ENCODE assay signal across 8 cellular contexts in the genomic region with DNA sequence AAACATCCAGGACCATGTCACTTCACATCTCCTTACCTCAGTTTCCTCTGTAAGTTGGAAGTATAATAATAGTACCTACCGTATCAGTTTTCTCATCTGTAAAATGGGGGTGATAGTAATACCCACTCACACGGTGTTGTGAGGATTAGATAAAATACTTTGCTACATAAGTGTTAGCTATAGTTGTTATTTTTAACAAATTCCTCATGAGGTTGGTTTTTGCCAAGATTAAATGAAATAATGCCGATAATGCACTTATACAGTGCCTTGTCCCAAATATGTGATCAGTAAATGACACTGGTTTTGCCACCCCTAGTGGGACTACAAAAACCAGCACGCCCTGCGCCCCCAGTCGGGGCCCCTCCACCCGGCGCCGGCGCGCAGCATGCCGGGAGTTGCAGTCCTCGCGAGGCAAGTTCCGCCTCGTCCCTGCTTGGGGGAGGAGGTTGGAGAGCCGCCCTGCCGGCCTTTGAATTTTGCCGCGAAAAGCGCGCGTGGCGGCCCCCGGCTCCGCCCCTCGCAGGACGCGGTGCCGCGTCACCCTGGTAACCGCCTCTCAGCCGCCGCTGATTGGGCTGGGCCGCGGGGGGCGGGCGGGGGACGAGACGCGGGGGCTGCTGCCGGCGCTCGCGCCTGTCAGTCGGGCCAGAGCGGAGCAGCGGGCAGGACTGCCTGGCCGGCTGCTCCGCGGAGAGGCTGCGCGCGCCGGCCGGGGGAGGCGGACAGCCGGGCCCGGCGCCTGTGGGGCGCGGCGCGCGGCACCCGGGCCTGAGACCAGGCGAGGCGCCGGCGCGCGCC. TPM values are rescaled to one million over a fixed set of nuclear protein-coding genes. Genes with fewer than 3 reads are reported as not detected.
DNase-seq lines count a peak whose midpoint lies in the region; ATAC-seq and TF ChIP-seq lines count a peak whose summit lies in the region.

Gene FAM222A, plus strand, starts transcription at position 639 of the 798 bp plus-strand sequence. CDS start 30,322 bp downstream, outside the sequence.

- H3K27me3 ChIP-seq in GM23338 (ENCODE audit: insufficient read depth) (peaks cover 60% of the 10 kb centered on the region), fibroblast of lung (ENCODE audit: control insufficient read depth, insufficient read depth, low read length) (peaks cover 47% of the 10 kb centered on the region)
- H3K27me3 ChIP-seq in naive thymus-derived CD4-positive, alpha-beta T cell (ENCODE audit: control insufficient read depth in 2 of 2, insufficient read depth in 2 of 2, low read length in 2 of 2) = peaks cover 0 to 6% of the 10 kb centered on the region in 2 donors

- H3K79me2 ChIP-seq in GM23338 (replicated peaks; ENCODE audit: insufficient read depth) (no peaks in the 10 kb centered on the region), fibroblast of lung (ENCODE audit: control insufficient read depth, insufficient read depth, low read length) (no peaks in the 10 kb centered on the region)

- 0 out of 2 replicates have a peak, but pooled peaks cover 4% of the 10 kb centered on the region for H3F3A ChIP-seq in GM23338 (replicated peaks; ENCODE audit: low read depth)

- H3K4me3 ChIP-seq in GM23338 (peak within 1 kb of the TSS; percentile 80), fibroblast of lung (replicated peaks in 1 of 4; ENCODE audit: control extremely low read depth in 1 of 4, insufficient read depth in 1 of 4, low read depth in 3 of 4, low read length in 4 of 4) (peak within 1 kb of the TSS in 3 of 4 experiments; percentile 43 to 51 (median 46))
- peak within 1 kb of the TSS; percentile 41 for H3K4me3 ChIP-seq in naive thymus-derived CD4-positive, alpha-beta T cell (ENCODE audit: low read length)

- peaks cover 28% of the 10 kb centered on the region for H3K4me1 ChIP-seq in GM23338 (ENCODE audit: insufficient read depth)
- no peaks in the 10 kb centered on the region for H3K4me1 ChIP-seq in fibroblast of lung (ENCODE audit: control insufficient read depth, extremely low read depth, insufficient read depth, low read length)
- peaks cover 3 to 11% of the 10 kb centered on the region in 2 donors for H3K4me1 ChIP-seq in naive thymus-derived CD4-positive, alpha-beta T cell (ENCODE audit: control insufficient read depth in 2 of 2, insufficient read depth in 2 of 2, low read length in 2 of 2)

- no peaks in the 10 kb centered on the region for H3K9me3 Mint-ChIP-seq in GM23338
- H3K9me3 Mint-ChIP-seq in activated T-helper 17 cell treated with anti-CD3 and anti-CD28 coated beads, Interleukin-2, amount 50 U/mL, for 72 hours = no peaks in the 10 kb centered on the region
- no peaks in the 10 kb centered on the region for H3K9me3 Mint-ChIP-seq in naive thymus-derived CD4-positive, alpha-beta T cell
- H3K9me3 Mint-ChIP-seq in stimulated activated memory B cell treated with anti-CD40 and anti-IgM and Interleukin-4, amounts not matched to agents 10 μg/mL and 1 μg/mL and 100 μg/mL, for 72 hours = no peaks in the 10 kb centered on the region

- H3K36me3 ChIP-seq in GM23338 (ENCODE audit: insufficient read depth) (no peaks in the 10 kb centered on the region), fibroblast of lung (ENCODE audit: control insufficient read depth, insufficient read depth, low read length) (no peaks in the 10 kb centered on the region)
- H3K36me3 ChIP-seq in naive thymus-derived CD4-positive, alpha-beta T cell (ENCODE audit: control insufficient read depth in 2 of 3, insufficient read depth in 3 of 3, low read length in 3 of 3) = no peaks in the 10 kb centered on the region

- intact Hi-C loops in naive thymus-derived CD4-positive, alpha-beta T cell (cut with micrococcal nuclease) = loop anchor here (1.0 to 10.0 kb wide), 14 partner anchors 140 to 1198 kb away; partner anchors contain the start of genes ANKRD13A (in 2 of the 2), GLTP (in 2 of the 2), KCTD10 (in 2 of the 2) and MMAB (in 2 of the 2)

- H3K27ac ChIP-seq in GM23338 (ENCODE audit: low read depth) = no peak within 1 kb of the TSS
- H3K27ac ChIP-seq in fibroblast of lung (ENCODE audit: insufficient read depth, low read length) = no peak within 1 kb of the TSS
- H3K27ac ChIP-seq in naive thymus-derived CD4-positive, alpha-beta T cell (ENCODE audit: low read depth, low read length) = peak within 1 kb of the TSS; percentile 55

- CTCF ChIA-PET in naive thymus-derived CD4-positive, alpha-beta T cell (lab: Charles Lee) = no interaction called here

- H3K4me2 ChIP-seq in GM23338 (peak within 1 kb of the TSS; percentile 88), fibroblast of lung (ENCODE audit: extremely low read depth, insufficient read depth, low read length) (peak within 1 kb of the TSS; percentile 68)

- H2AFZ ChIP-seq in GM23338 = peak within 1 kb of the TSS; percentile 74; the same call in 1 of the 2 replicates
- no peak within 1 kb of the TSS for H2AFZ ChIP-seq in fibroblast of lung (ENCODE audit: low read length)

- peaks cover 35% of the 10 kb centered on the region for H3K4me1 Mint-ChIP-seq in GM23338
- peaks cover 5% of the 10 kb centered on the region for H3K4me1 Mint-ChIP-seq in activated T-helper 17 cell treated with anti-CD3 and anti-CD28 coated beads, Interleukin-2, amount 50 U/mL, for 72 hours
- H3K4me1 Mint-ChIP-seq in naive thymus-derived CD4-positive, alpha-beta T cell = peaks cover 0 to 4% (median 0%) of the 10 kb centered on the region in 7 donors
- peaks cover 12% of the 10 kb centered on the region for H3K4me1 Mint-ChIP-seq in stimulated activated memory B cell treated with anti-CD40 and anti-IgM and Interleukin-4, amounts not matched to agents 10 μg/mL and 1 μg/mL and 100 μg/mL, for 72 hours

- peaks cover 3% of the 10 kb centered on the region; the same call in 1 of the 2 replicates for H4K20me1 ChIP-seq in GM23338 (replicated peaks; ENCODE audit: insufficient read depth)
- H4K20me1 ChIP-seq in fibroblast of lung (ENCODE audit: control insufficient read depth, extremely low read depth, insufficient read depth, low read length) = no peaks in the 10 kb centered on the region

- no peaks in the 10 kb centered on the region for H3K9me3 ChIP-seq in fibroblast of lung (ENCODE audit: control insufficient read depth, insufficient read depth, low read depth, low read length)
- H3K9me3 ChIP-seq in naive thymus-derived CD4-positive, alpha-beta T cell (ENCODE audit: control insufficient read depth in 2 of 3, low read length in 3 of 3) = no peaks in the 10 kb centered on the region

- no peaks in the 10 kb centered on the region for H3K36me3 Mint-ChIP-seq in GM23338 (ENCODE audit: low read depth)
- H3K36me3 Mint-ChIP-seq in activated T-helper 17 cell treated with anti-CD3 and anti-CD28 coated beads, Interleukin-2, amount 50 U/mL, for 72 hours (ENCODE audit: low read depth) = no peaks in the 10 kb centered on the region
- no peaks in the 10 kb centered on the region for H3K36me3 Mint-ChIP-seq in naive thymus-derived CD4-positive, alpha-beta T cell
- H3K36me3 Mint-ChIP-seq in stimulated activated memory B cell treated with anti-CD40 and anti-IgM and Interleukin-4, amounts not matched to agents 10 μg/mL and 1 μg/mL and 100 μg/mL, for 72 hours = no peaks in the 10 kb centered on the region

- H3K9ac ChIP-seq in fibroblast of lung (ENCODE audit: insufficient read depth, low read length) = no peak within 1 kb of the TSS

- ATAC-seq in GM23338 = peak; percentile 68
- ATAC-seq in activated T-helper 17 cell treated with anti-CD3 and anti-CD28 coated beads, Interleukin-2, amount 50 U/mL, for 72 hours (replicated peaks) = peak; percentile 93
- ATAC-seq in naive thymus-derived CD4-positive, alpha-beta T cell = peak; percentile 94
- ATAC-seq in stimulated activated memory B cell treated with anti-CD40 and anti-IgM and Interleukin-4, amounts not matched to agents 10 μg/mL and 1 μg/mL and 100 μg/mL, for 72 hours = peak; percentile 94

- peaks cover 37% of the 10 kb centered on the region for H3K27me3 Mint-ChIP-seq in GM23338 (ENCODE audit: insufficient read depth, low read depth, poor library complexity)
- peaks cover 15% of the 10 kb centered on the region for H3K27me3 Mint-ChIP-seq in activated T-helper 17 cell treated with anti-CD3 and anti-CD28 coated beads, Interleukin-2, amount 50 U/mL, for 72 hours
- H3K27me3 Mint-ChIP-seq in naive thymus-derived CD4-positive, alpha-beta T cell = peaks cover 29 to 65% (median 30%) of the 10 kb centered on the region in 5 donors
- peaks cover 62% of the 10 kb centered on the region for H3K27me3 Mint-ChIP-seq in stimulated activated memory B cell treated with anti-CD40 and anti-IgM and Interleukin-4, amounts not matched to agents 10 μg/mL and 1 μg/mL and 100 μg/mL, for 72 hours

- DNase-seq in Daoy (ENCODE audit: low read depth) (peak; percentile 97), GM23338 (ENCODE audit: low spot score) (peak; percentile 96), LHCN-M2 (ENCODE audit: low read depth) (peak; percentile 93), RPMI7951 (ENCODE audit: low read depth) (peak; percentile 90), fibroblast of lung (ENCODE audit: low read depth in 2 of 2) (peak; percentile 91 to 95)
- peak; percentile 94 to 99 (median 98) for DNase-seq in naive thymus-derived CD4-positive, alpha-beta T cell

- H3K9me2 ChIP-seq in GM23338 (ENCODE audit: insufficient read depth) = no peaks in the 10 kb centered on the region

- POLR2A ChIA-PET in naive thymus-derived CD4-positive, alpha-beta T cell (lab: Charles Lee) = no interaction called here

- TF ChIP-seq CTCF in GM23338 (conservative IDR thresholded peaks at IDR 0.05; ENCODE audit: low read depth in 2 of 2) = no peak
- no peak for TF ChIP-seq CTCF in fibroblast of lung (conservative IDR thresholded peaks at IDR 0.05 in 1 of 2, IDR thresholded peaks at IDR 0.05 in 1 of 2; ENCODE audit: low read depth in 1 of 2, low read length in 2 of 2)

- no peak within 1 kb of the TSS for H3K27ac Mint-ChIP-seq in GM23338
- no peak within 1 kb of the TSS for H3K27ac Mint-ChIP-seq in activated T-helper 17 cell treated with anti-CD3 and anti-CD28 coated beads, Interleukin-2, amount 50 U/mL, for 72 hours
- H3K27ac Mint-ChIP-seq in naive thymus-derived CD4-positive, alpha-beta T cell = peak within 1 kb of the TSS in 1 of 9 donors; percentile 48
- H3K27ac Mint-ChIP-seq in stimulated activated memory B cell treated with anti-CD40 and anti-IgM and Interleukin-4, amounts not matched to agents 10 μg/mL and 1 μg/mL and 100 μg/mL, for 72 hours = no peak within 1 kb of the TSS

- H3K4me3 Mint-ChIP-seq in GM23338 = peak within 1 kb of the TSS; percentile 65
- H3K4me3 Mint-ChIP-seq in activated T-helper 17 cell treated with anti-CD3 and anti-CD28 coated beads, Interleukin-2, amount 50 U/mL, for 72 hours = peak within 1 kb of the TSS; percentile 36
- peak within 1 kb of the TSS; percentile 57 to 81 (median 72) for H3K4me3 Mint-ChIP-seq in naive thymus-derived CD4-positive, alpha-beta T cell
- peak within 1 kb of the TSS; percentile 82 for H3K4me3 Mint-ChIP-seq in stimulated activated memory B cell treated with anti-CD40 and anti-IgM and Interleukin-4, amounts not matched to agents 10 μg/mL and 1 μg/mL and 100 μg/mL, for 72 hours

RNA-seq across cellular contexts. Expression of gene FAM222A, which starts in this region (rescaled TPM):
- 1.0 and 2.4 TPM in 2 replicates for total RNA-seq in Daoy (2014; rRNA removed; shearing (Covaris generic))
- 2.1 and 3.6 TPM in 2 replicates for total RNA-seq in GM23338 (2014; rRNA removed; shearing (Covaris generic))
- polyA plus RNA-seq in GM23338 (2016; fragmentation: Nextera tagmentation; extraction: Ambion mirVana) (0.78 and 0.85 TPM in 2 replicates), fibroblast of lung (0.05 and 0.18 TPM in 2 replicates)
- total RNA-seq in LHCN-M2 (2014; rRNA removed) (1.2 and 1.7 TPM in 2 replicates), fibroblast of lung (under 0.01 TPM in 1 of 2 replicates, not detected in the other)
- polyA plus RNA-seq in LHCN-M2 (2012) = 0.68 TPM
- total RNA-seq in RPMI7951 (2014; rRNA removed; shearing (Covaris generic)) = 0.24 and 0.39 TPM in 2 replicates
- under 1 TPM; 0.11 to 0.63 TPM for total RNA-seq in activated T-helper 17 cell treated with anti-CD3 and anti-CD28 coated beads, Interleukin-2, amount 50 U/mL, for 72 hours
- 0.07 and 0.29 TPM in 2 replicates for polyA plus RNA-seq in fibroblast of lung (2012)
- polyA minus RNA-seq in fibroblast of lung (ENCODE audit: low replicate concordance) = not detected in 2 replicates
- 1 to 10 TPM in 2 of 5 experiments, under 1 TPM in 3; 0.24 to 1.6 (median 0.80) TPM for total RNA-seq in naive thymus-derived CD4-positive, alpha-beta T cell
- polyA plus RNA-seq in naive thymus-derived CD4-positive, alpha-beta T cell = under 1 TPM; 0.08 to 0.09 TPM

Comparison
In these comparisons a context has a peak if more than half of its experiments do, and no peak if none do; other contexts are left out.
1. Peak in DNase-seq in RPMI7951; RNA of the gene not detected or under 1 TPM.
2. Peak in ATAC-seq in activated T-helper 17 cell treated with anti-CD3 and anti-CD28 coated beads, Interleukin-2, amount 50 U/mL, for 72 hours; RNA of the gene not detected or under 1 TPM.
3. Peak in DNase-seq, H3K4me3 ChIP-seq and H3K4me2 ChIP-seq in fibroblast of lung; RNA of the gene not detected or under 1 TPM.